12 cellular contexts compared by ENCODE assay signal in the genomic region with DNA sequence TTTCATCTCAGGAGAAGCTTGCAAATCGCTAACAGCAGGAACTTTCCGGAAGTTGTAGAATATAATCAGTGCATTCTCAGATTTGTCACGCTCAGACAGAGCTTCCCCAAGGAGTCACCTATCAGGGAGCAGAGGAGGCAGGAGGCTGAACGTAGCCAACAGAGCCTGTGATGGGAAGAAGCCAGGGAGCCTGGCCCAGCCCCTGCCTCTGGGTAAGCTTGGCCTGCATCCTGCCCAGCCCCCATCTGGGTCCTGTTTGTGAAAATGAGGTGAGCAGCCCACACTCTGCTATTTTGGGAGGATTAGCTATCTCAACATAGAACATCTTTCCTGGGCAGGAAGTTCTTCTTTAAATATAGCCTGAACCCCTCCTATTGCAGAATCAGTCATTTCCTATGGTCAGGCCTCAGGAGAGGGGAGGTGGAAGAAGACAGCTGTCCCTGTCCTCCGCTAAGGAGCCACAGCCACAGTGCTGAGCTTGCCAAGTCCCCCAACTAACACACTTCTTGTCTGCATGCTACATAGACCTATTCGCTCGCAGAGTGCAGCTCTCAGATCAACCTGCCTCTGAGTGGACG. TPM values are rescaled to one million over a fixed set of nuclear protein-coding genes. Genes with fewer than 3 reads are reported as not detected.
DNase-seq lines count a peak whose midpoint lies in the region; ATAC-seq, FAIRE-seq and TF ChIP-seq lines count a peak whose summit lies in the region.
"Had no signal": no experiment of that assay in that cellular context is flagged by ENCODE, and none has a peak within 500 bp of the region (broad histone marks: within the 10 kb centered on the region; RNA-seq: fewer than 3 reads in every experiment).

No MANE protein-coding gene starts in this region.

- peak; percentile 34 for DNase-seq in EH (ENCODE audit: low read depth)
- DNase-seq in GM20000 (ENCODE audit: low spot score): peak; percentile 62
- peak; percentile 52 for DNase-seq in fibroblast of pulmonary artery (ENCODE audit: low read depth)
- no peak for DNase-seq in smooth muscle cell (lab: John Stamatoyannopoulos, UW; ENCODE audit: unreplicated experiment)
- no peak for DNase-seq in RCC 7860 (ENCODE audit: low spot score)
- DNase-seq in Karpas-422: no peak
- no peak for DNase-seq in brain microvascular endothelial cell
- DNase-seq: BE2C, erythroblast, PC-9 had no signal

- H3K9me3 ChIP-seq in smooth muscle cell (replicated peaks; ENCODE audit: low read depth): no peaks in the 10 kb centered on the region
- no peaks in the 10 kb centered on the region for H3K9me3 ChIP-seq in Karpas-422 (ENCODE audit: low read length)
- H3K9me3 ChIP-seq: BE2C had no signal

- peak; percentile 90 for ATAC-seq in HG03196 (IDR thresholded peaks at IDR 0.05; ENCODE audit: unreplicated experiment)

- no peak overlapping the region for H2AFZ ChIP-seq in smooth muscle cell (ENCODE audit: low read depth)
- no peak overlapping the region for H2AFZ ChIP-seq in Karpas-422 (ENCODE audit: low read length)
- H2AFZ ChIP-seq: PC-9 had no signal

- H3K9ac ChIP-seq in smooth muscle cell (ENCODE audit: low read depth): no peak overlapping the region
- H3K9ac ChIP-seq in Karpas-422 (ENCODE audit: low read length): no peak overlapping the region

- WGBS in smooth muscle cell (ENCODE audit: low lambda C conversion rate): 79% methylated on average over 8 of the region's 8 CpGs

- H3F3A ChIP-seq in smooth muscle cell (ENCODE audit: low read depth): no peaks in the 10 kb centered on the region

- TF ChIP-seq CTCF in GM20000 (IDR thresholded peaks at IDR 0.05; ENCODE audit: extremely low read depth, missing control alignments) (no peak), fibroblast of pulmonary artery (IDR thresholded peaks at IDR 0.05; ENCODE audit: low read length, missing control alignments) (no peak), smooth muscle cell (IDR thresholded peaks at IDR 0.05; ENCODE audit: borderline replicate concordance, insufficient read depth, poor library complexity, severe bottlenecking) (no peak), brain microvascular endothelial cell (IDR thresholded peaks at IDR 0.05; ENCODE audit: low read depth, low read length, missing control alignments) (no peak)

- H3K79me2 ChIP-seq in smooth muscle cell (ENCODE audit: low read depth) (no peaks in the 10 kb centered on the region), Karpas-422 (ENCODE audit: low read length) (no peaks in the 10 kb centered on the region)

- H3K4me2 ChIP-seq in smooth muscle cell: no peak overlapping the region
- H3K4me2 ChIP-seq in Karpas-422 (ENCODE audit: low read depth, low read length, poor library complexity, severe bottlenecking): no peak overlapping the region
- H3K4me2 ChIP-seq: PC-9 had no signal

- H3K27ac ChIP-seq in smooth muscle cell (ENCODE audit: low read depth) (no peak overlapping the region), Karpas-422 (ENCODE audit: low read length) (no peak overlapping the region), brain microvascular endothelial cell (no peak overlapping the region)
- H3K27ac ChIP-seq: HL-60, PC-9 had no signal

- FAIRE-seq in RCC 7860 (lab: Jason Lieb, UNC): no peak

- H3K27me3 ChIP-seq in smooth muscle cell (ENCODE audit: low read depth) (no peaks in the 10 kb centered on the region), Karpas-422 (ENCODE audit: low read length) (no peaks in the 10 kb centered on the region), brain microvascular endothelial cell (replicated peaks) (no peaks in the 10 kb centered on the region)
- H3K27me3 ChIP-seq: BE2C had no signal

- H4K20me1 ChIP-seq in smooth muscle cell (ENCODE audit: low read depth) (no peaks in the 10 kb centered on the region), Karpas-422 (ENCODE audit: insufficient read depth, low read depth, low read length) (no peaks in the 10 kb centered on the region)

- H3K4me1 ChIP-seq in smooth muscle cell (ENCODE audit: low read depth): peaks cover 51% of the 10 kb centered on the region
- no peaks in the 10 kb centered on the region for H3K4me1 ChIP-seq in Karpas-422 (ENCODE audit: low read length)

- in situ Hi-C loops in brain microvascular endothelial cell (cut with HindIII; ENCODE audit: low pct_ligation_motif_present, low sequenced_read_pairs): no loop called here

- no peak overlapping the region for H3K4me3 ChIP-seq in fibroblast of pulmonary artery (replicated peaks; ENCODE audit: low read depth, low read length)
- H3K4me3 ChIP-seq in smooth muscle cell: no peak overlapping the region
- no peak overlapping the region for H3K4me3 ChIP-seq in Karpas-422 (ENCODE audit: low read length)
- H3K4me3 ChIP-seq in brain microvascular endothelial cell (ENCODE audit: low read depth, low read length): no peak overlapping the region
- H3K4me3 ChIP-seq: PC-9 had no signal

- H3K36me3 ChIP-seq in smooth muscle cell (ENCODE audit: low read depth): no peaks in the 10 kb centered on the region
- H3K36me3 ChIP-seq in Karpas-422 (ENCODE audit: insufficient read depth, low read length): no peaks in the 10 kb centered on the region
- no peaks in the 10 kb centered on the region for H3K36me3 ChIP-seq in brain microvascular endothelial cell (replicated peaks)
- H3K36me3 ChIP-seq: BE2C had no signal

- H3K9me2 ChIP-seq in Karpas-422 (replicated peaks; ENCODE audit: insufficient read depth, low read length): no peaks in the 10 kb centered on the region

RNA-seq across cellular contexts. Expression of a gene that starts 19.2 kb away (rescaled TPM):
- total RNA-seq in smooth muscle cell: 15.2 and 22.9 TPM in 2 replicates
- 5.1 and 12.2 TPM in 2 replicates for polyA plus RNA-seq in smooth muscle cell
- total RNA-seq in Karpas-422 (2014; rRNA removed; shearing (Covaris generic); ENCODE audit: low replicate concordance): not detected in 2 replicates

Comparison
In these comparisons a context has a peak if more than half of its experiments do, and no peak if none do; other contexts are left out.
1. DNase-seq: peak in EH (single experiment), GM20000 (single experiment) and fibroblast of pulmonary artery (single experiment); none in smooth muscle cell (single experiment), RCC 7860 (single experiment), Karpas-422 (single experiment) and brain microvascular endothelial cell (single experiment).
2. RNA of a gene that starts 19.2 kb away (total RNA-seq): 15.2 to 22.9 TPM in smooth muscle cell; not detected in Karpas-422; every median in the first group is over 10 times any median in the second.